In the genomic region with DNA sequence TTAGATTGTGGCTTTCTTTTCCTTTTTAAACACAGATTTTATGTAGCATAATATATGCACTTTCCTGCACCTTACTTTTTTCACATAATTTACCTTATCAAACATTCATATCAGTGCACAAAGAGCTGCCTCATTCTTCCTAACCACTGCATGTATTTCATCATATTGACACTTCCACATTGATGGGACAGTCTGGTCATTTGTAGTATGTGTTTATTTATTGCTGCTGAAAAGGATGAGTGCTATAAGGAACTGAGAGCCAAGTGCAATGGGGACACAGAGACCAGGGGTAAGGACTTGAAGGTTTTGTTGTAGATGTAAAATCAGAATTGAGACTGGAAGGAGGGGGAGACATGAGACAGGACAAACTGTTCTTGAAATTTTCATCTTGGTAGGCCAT, we compare ENCODE assay signal across 19 cellular contexts.
DNase-seq lines count a peak whose midpoint lies in the region; ATAC-seq and TF ChIP-seq lines count a peak whose summit lies in the region.
"Had no signal": no experiment of that assay in that cellular context is flagged by ENCODE, and none has a peak within 500 bp of the region (broad histone marks: within the 10 kb centered on the region; RNA-seq: fewer than 3 reads in every experiment).

No MANE protein-coding gene starts in this region.

- peak; percentile 15 for ATAC-seq in HG03103 (IDR thresholded peaks at IDR 0.05; ENCODE audit: low read depth, unreplicated experiment)
- ATAC-seq in PC-3: no peak
- ATAC-seq in natural killer cell treated with Interleukin-12 subunit alpha and Interleukin-12 subunit beta and Interleukin-15 and Interleukin-18, amount 100 ng/mL, for 72 hours: no peak
- no peak for ATAC-seq in HG02588 (IDR thresholded peaks at IDR 0.05; ENCODE audit: unreplicated experiment)
- ATAC-seq: activated CD4-positive, CD25-positive, alpha-beta regulatory T cell treated with anti-CD3 and anti-CD28 coated beads, Interleukin-2, amount 50 U/mL, for 24 hours; activated naive CD8-positive, alpha-beta T cell treated with anti-CD3 and anti-CD28 coated beads, Interleukin-2, amount 50 U/mL, for 24 hours; activated T-helper 17 cell treated with anti-CD3 and anti-CD28 coated beads, Interleukin-2, amount 50 U/mL, for 72 hours; gastroesophageal sphincter had no signal

- no peaks in the 10 kb centered on the region for H3K27me3 Mint-ChIP-seq in natural killer cell treated with Interleukin-12 subunit alpha and Interleukin-12 subunit beta and Interleukin-15 and Interleukin-18, amount 100 ng/mL, for 72 hours
- H3K27me3 Mint-ChIP-seq: activated naive CD8-positive, alpha-beta T cell treated with anti-CD3 and anti-CD28 coated beads, Interleukin-2, amount 50 U/mL, for 24 hours; activated T-helper 17 cell treated with anti-CD3 and anti-CD28 coated beads, Interleukin-2, amount 50 U/mL, for 72 hours had no signal

- H3K27ac Mint-ChIP-seq in natural killer cell treated with Interleukin-12 subunit alpha and Interleukin-12 subunit beta and Interleukin-15 and Interleukin-18, amount 100 ng/mL, for 72 hours: peak overlapping the region in 1 of 2 donors; percentile 2
- H3K27ac Mint-ChIP-seq: activated naive CD8-positive, alpha-beta T cell treated with anti-CD3 and anti-CD28 coated beads, Interleukin-2, amount 50 U/mL, for 24 hours; activated T-helper 17 cell treated with anti-CD3 and anti-CD28 coated beads, Interleukin-2, amount 50 U/mL, for 72 hours had no signal

- H3K9me3 Mint-ChIP-seq in natural killer cell treated with Interleukin-12 subunit alpha and Interleukin-12 subunit beta and Interleukin-15 and Interleukin-18, amount 100 ng/mL, for 72 hours: no peaks in the 10 kb centered on the region
- H3K9me3 Mint-ChIP-seq: activated naive CD8-positive, alpha-beta T cell treated with anti-CD3 and anti-CD28 coated beads, Interleukin-2, amount 50 U/mL, for 24 hours; activated T-helper 17 cell treated with anti-CD3 and anti-CD28 coated beads, Interleukin-2, amount 50 U/mL, for 72 hours had no signal

- H3K27ac ChIP-seq in PC-3 (ENCODE audit: low read length): peak overlapping the region; percentile 90
- H3K27ac ChIP-seq: gastroesophageal sphincter, neutrophil, thoracic aorta had no signal

- peak overlapping the region; percentile 54; the same call in 1 of the 2 replicates for H3K4me2 ChIP-seq in PC-3 (ENCODE audit: low read length)

- H2AFZ ChIP-seq in PC-3 (ENCODE audit: low read length): 0 out of 2 replicates have a peak overlapping the region, but pooled peaks have one; percentile 29

- intact Hi-C loops in PC-3 (cut with micrococcal nuclease): no loop called here

- DNase-seq in SIG-M5 treated with dmso at 0.1 percent for 504 hours (lab: John Stamatoyannopoulos, UW; ENCODE audit: unreplicated experiment) (peak; percentile 58), SIG-M5 (lab: John Stamatoyannopoulos, UW) (no peak), PC-3 (no peak), HPDE6-E6E7 (ENCODE audit: extremely low spot score) (no peak), T1000 (lab: John Stamatoyannopoulos, UW) (no peak)
- no peak for DNase-seq in natural killer cell treated with Interleukin-12 subunit alpha and Interleukin-12 subunit beta and Interleukin-15 and Interleukin-18, amount 100 ng/mL, for 72 hours (ENCODE audit: low spot score)
- DNase-seq: 8988T; activated naive CD8-positive, alpha-beta T cell treated with anti-CD3 and anti-CD28 coated beads, Interleukin-2, amount 50 U/mL, for 24 hours; C1 segment of cervical spinal cord; DMS153; NCI-H1694; NCI-H2227 treated with DMSO at 0.1 percent for 48 hours had no signal

- H3F3A ChIP-seq in PC-3 (ENCODE audit: low read length, unreplicated experiment): no peaks in the 10 kb centered on the region

- peaks cover 0 to 7% of the 10 kb centered on the region in 2 donors for H3K4me1 Mint-ChIP-seq in natural killer cell treated with Interleukin-12 subunit alpha and Interleukin-12 subunit beta and Interleukin-15 and Interleukin-18, amount 100 ng/mL, for 72 hours (ENCODE audit: low read depth in 2 of 2)

- H4K20me1 ChIP-seq in PC-3 (ENCODE audit: low read length): no peaks in the 10 kb centered on the region

- TF ChIP-seq CTCF in PC-3 (conservative IDR thresholded peaks at IDR 0.05; ENCODE audit: low read depth, low read length): no peak

- H3K4me3 Mint-ChIP-seq in natural killer cell treated with Interleukin-12 subunit alpha and Interleukin-12 subunit beta and Interleukin-15 and Interleukin-18, amount 100 ng/mL, for 72 hours: peak overlapping the region; percentile 1
- H3K4me3 Mint-ChIP-seq: activated naive CD8-positive, alpha-beta T cell treated with anti-CD3 and anti-CD28 coated beads, Interleukin-2, amount 50 U/mL, for 24 hours; activated T-helper 17 cell treated with anti-CD3 and anti-CD28 coated beads, Interleukin-2, amount 50 U/mL, for 72 hours had no signal

- no peaks in the 10 kb centered on the region for H3K79me2 ChIP-seq in PC-3 (ENCODE audit: low read length)

- no peak overlapping the region for H3K9ac ChIP-seq in PC-3 (ENCODE audit: low read length)

- no peaks in the 10 kb centered on the region for H3K36me3 Mint-ChIP-seq in natural killer cell treated with Interleukin-12 subunit alpha and Interleukin-12 subunit beta and Interleukin-15 and Interleukin-18, amount 100 ng/mL, for 72 hours

- POLR2A ChIA-PET in PC-3 (lab: Charles Lee; ENCODE audit: unreplicated experiment): no interaction called here

- H3K4me3 ChIP-seq in PC-3 (ENCODE audit: low read length): no peak overlapping the region
- H3K4me3 ChIP-seq: gastroesophageal sphincter, thoracic aorta had no signal

- CTCF ChIA-PET in PC-3 (lab: Charles Lee): no interaction called here

- peaks cover 15% of the 10 kb centered on the region for H3K4me1 ChIP-seq in PC-3 (ENCODE audit: insufficient read depth, low read length)
- H3K4me1 ChIP-seq: gastroesophageal sphincter had no signal

- H3K9me2 ChIP-seq in PC-3 (replicated peaks; ENCODE audit: low read length): no peaks in the 10 kb centered on the region

- BruUV-seq in PC-3 (replicated peaks; lab: Mats Ljungman, UMichigan): no TSS peak

- no peaks in the 10 kb centered on the region for H3K27me3 ChIP-seq in PC-3 (ENCODE audit: low read length)
- H3K27me3 ChIP-seq: gastroesophageal sphincter, neutrophil had no signal

- no peaks in the 10 kb centered on the region for H3K9me3 ChIP-seq in PC-3 (ENCODE audit: low read length)
- H3K9me3 ChIP-seq: gastroesophageal sphincter, neutrophil, thoracic aorta had no signal

- H3K36me3 ChIP-seq in PC-3 (ENCODE audit: low read depth, low read length): no peaks in the 10 kb centered on the region
- H3K36me3 ChIP-seq: gastroesophageal sphincter, neutrophil, thoracic aorta had no signal
